ENCODE assay signal across 1 cellular context in the genomic region with DNA sequence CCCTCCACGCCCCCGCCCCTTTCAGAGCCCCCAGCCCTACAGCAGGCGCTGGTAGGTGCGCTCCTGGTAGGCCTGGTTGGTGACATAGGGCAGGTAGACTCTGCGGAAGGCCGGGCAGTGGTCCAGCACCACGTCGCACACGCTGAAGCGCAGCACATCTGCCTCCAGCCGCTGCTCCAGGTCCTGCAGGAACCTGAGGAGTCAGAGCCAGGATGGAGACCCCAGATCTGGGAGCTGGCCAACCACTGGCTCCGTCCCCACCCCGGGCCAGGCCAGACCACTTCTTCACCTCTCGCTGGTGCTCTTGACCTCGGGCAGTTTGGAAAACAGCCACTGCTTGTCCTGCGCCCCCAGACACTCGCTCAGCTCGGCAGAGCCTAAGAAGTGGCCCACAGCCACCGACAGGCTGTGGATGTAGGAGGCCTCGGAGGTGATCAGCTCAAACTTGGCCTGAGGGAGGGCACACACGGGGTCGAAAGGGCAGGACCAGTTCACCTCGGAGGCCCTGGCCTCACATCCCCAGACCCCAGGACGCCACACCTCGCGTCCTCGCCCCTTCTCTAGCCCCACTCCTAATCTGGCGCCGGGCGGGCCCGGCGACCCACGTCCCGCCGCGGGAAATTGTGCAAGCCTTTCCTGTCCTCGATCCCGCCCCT.
A peak's percentile ranks its signal among the peaks of the same experiment; 100 is the strongest.
TF ChIP-seq lines count a peak whose summit lies in the region.

No MANE protein-coding gene starts in this region.

TF ChIP-seq in K562, 482 proteins besides CTCF, POLR2A, EP300 and RAD21 (continued from another document and continues in another):
- TF ChIP-seq, protein P1, sequence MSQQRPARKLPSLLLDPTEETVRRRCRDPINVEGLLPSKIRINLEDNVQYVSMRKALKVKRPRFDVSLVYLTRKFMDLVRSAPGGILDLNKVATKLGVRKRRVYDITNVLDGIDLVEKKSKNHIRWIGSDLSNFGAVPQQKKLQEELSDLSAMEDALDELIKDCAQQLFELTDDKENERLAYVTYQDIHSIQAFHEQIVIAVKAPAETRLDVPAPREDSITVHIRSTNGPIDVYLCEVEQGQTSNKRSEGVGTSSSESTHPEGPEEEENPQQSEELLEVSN (IDR thresholded peaks at IDR 0.05; ENCODE audit: borderline replicate concordance in 1 of 2, extremely low read depth in 1 of 2, insufficient read depth in 1 of 2, insufficient read length in 1 of 2, low read depth in 1 of 2, low read length in 1 of 2, poor library complexity in 1 of 2, severe bottlenecking in 1 of 2): peak; percentile 53 to 62
- TF ChIP-seq CSDE1 (IDR thresholded peaks at IDR 0.05) (no peak), GATAD2A (IDR thresholded peaks at IDR 0.05) (no peak), LARP7 (IDR thresholded peaks at IDR 0.05) (no peak), CREB3 (tag; conservative IDR thresholded peaks at IDR 0.05; ENCODE audit: low read depth) (no peak), TBP (optimal IDR thresholded peaks at IDR 0.05; ENCODE audit: low read depth, low read length) (no peak), ZBTB1 (CRISPR knock-in tag; IDR thresholded peaks at IDR 0.05; ENCODE audit: borderline replicate concordance, low read depth) (no peak), CUX1 (CRISPR knock-in tag; IDR thresholded peaks at IDR 0.05) (no peak), TAF7 (tag; IDR thresholded peaks at IDR 0.05) (no peak), HSF4 (CRISPR knock-in tag; IDR thresholded peaks at IDR 0.05; ENCODE audit: borderline replicate concordance) (no peak), MYBL2 (IDR thresholded peaks at IDR 0.05; ENCODE audit: low read depth) (no peak), MYBL2 (CRISPR knock-in tag; IDR thresholded peaks at IDR 0.05; ENCODE audit: borderline replicate concordance) (no peak), ZSCAN29 (IDR thresholded peaks at IDR 0.05) (no peak), OTX1 (CRISPR knock-in tag; IDR thresholded peaks at IDR 0.05) (0 out of 2 replicates have a peak, but pooled peaks have one; percentile 47), GATAD2B (IDR thresholded peaks at IDR 0.05; ENCODE audit: borderline replicate concordance) (no peak), ARHGAP35 (IDR thresholded peaks at IDR 0.05; ENCODE audit: partially characterized antibody) (no peak), ARID1B (IDR thresholded peaks at IDR 0.05) (0 out of 2 replicates have a peak, but pooled peaks have one; percentile 4), PREB (CRISPR knock-in tag; IDR thresholded peaks at IDR 0.05) (no peak), ZC3H11A (IDR thresholded peaks at IDR 0.05; ENCODE audit: low read depth, low read length) (no peak), SMAD3 (CRISPR knock-in tag; conservative IDR thresholded peaks at IDR 0.05) (no peak), HIVEP1 (CRISPR knock-in tag; IDR thresholded peaks at IDR 0.05) (no peak), SAP30 (IDR thresholded peaks at IDR 0.05; ENCODE audit: borderline replicate concordance, insufficient read depth, low read depth, low read length, poor library complexity, severe bottlenecking) (peak; percentile 67), RBM17 (IDR thresholded peaks at IDR 0.05; ENCODE audit: borderline replicate concordance, low read depth, low read length) (no peak), SOX6 (IDR thresholded peaks at IDR 0.05) (no peak), E2F3 (CRISPR knock-in tag; IDR thresholded peaks at IDR 0.05) (0 out of 2 replicates have a peak, but pooled peaks have one; percentile 58), TAL1 (IDR thresholded peaks at IDR 0.05) (no peak), TFAM (CRISPR knock-in tag; conservative IDR thresholded peaks at IDR 0.05) (no peak), SUPT5H (IDR thresholded peaks at IDR 0.05) (no peak), TAF1 (IDR thresholded peaks at IDR 0.05; ENCODE audit: control insufficient read depth, extremely low read depth, insufficient read depth, low read length, severe bottlenecking) (no peak), ZNF668 (CRISPR knock-in tag; IDR thresholded peaks at IDR 0.05) (no peak), CBX3 (IDR thresholded peaks at IDR 0.05; ENCODE audit: borderline replicate concordance in 1 of 2, low read length in 2 of 2) (no peak; a peak in 1 of 3 replicates), ZBTB7A (IDR thresholded peaks at IDR 0.05; ENCODE audit: borderline replicate concordance, control insufficient read depth, low read depth, low read length) (peak; percentile 83; the same call in 1 of the 2 replicates), MCM3 (IDR thresholded peaks at IDR 0.05) (no peak), ILK (tag; IDR thresholded peaks at IDR 0.05; ENCODE audit: borderline replicate concordance, low read depth) (no peak), MAZ (CRISPR knock-in tag; conservative IDR thresholded peaks at IDR 0.05 in 1 of 2, IDR thresholded peaks at IDR 0.05 in 1 of 2) (peak; percentile 14 to 31; a peak in 3 of 4 replicates), IFI16 (CRISPR knock-in tag; IDR thresholded peaks at IDR 0.05) (no peak), SMAD4 (CRISPR knock-in tag; conservative IDR thresholded peaks at IDR 0.05) (peak; percentile 19; the same call in 1 of the 2 replicates), CEBPG (CRISPR knock-in tag; IDR thresholded peaks at IDR 0.05) (peak; percentile 80), CEBPG (tag; conservative IDR thresholded peaks at IDR 0.05 in 1 of 2, IDR thresholded peaks at IDR 0.05 in 1 of 2) (peak; percentile 75 to 94), TRIM24 (IDR thresholded peaks at IDR 0.05) (peak in 1 of 2 experiments; percentile 13; a peak in 1 of 4 replicates), ZNF280B (CRISPR knock-in tag; IDR thresholded peaks at IDR 0.05) (no peak), MCM7 (IDR thresholded peaks at IDR 0.05) (no peak)
- TF ChIP-seq, protein P2, sequence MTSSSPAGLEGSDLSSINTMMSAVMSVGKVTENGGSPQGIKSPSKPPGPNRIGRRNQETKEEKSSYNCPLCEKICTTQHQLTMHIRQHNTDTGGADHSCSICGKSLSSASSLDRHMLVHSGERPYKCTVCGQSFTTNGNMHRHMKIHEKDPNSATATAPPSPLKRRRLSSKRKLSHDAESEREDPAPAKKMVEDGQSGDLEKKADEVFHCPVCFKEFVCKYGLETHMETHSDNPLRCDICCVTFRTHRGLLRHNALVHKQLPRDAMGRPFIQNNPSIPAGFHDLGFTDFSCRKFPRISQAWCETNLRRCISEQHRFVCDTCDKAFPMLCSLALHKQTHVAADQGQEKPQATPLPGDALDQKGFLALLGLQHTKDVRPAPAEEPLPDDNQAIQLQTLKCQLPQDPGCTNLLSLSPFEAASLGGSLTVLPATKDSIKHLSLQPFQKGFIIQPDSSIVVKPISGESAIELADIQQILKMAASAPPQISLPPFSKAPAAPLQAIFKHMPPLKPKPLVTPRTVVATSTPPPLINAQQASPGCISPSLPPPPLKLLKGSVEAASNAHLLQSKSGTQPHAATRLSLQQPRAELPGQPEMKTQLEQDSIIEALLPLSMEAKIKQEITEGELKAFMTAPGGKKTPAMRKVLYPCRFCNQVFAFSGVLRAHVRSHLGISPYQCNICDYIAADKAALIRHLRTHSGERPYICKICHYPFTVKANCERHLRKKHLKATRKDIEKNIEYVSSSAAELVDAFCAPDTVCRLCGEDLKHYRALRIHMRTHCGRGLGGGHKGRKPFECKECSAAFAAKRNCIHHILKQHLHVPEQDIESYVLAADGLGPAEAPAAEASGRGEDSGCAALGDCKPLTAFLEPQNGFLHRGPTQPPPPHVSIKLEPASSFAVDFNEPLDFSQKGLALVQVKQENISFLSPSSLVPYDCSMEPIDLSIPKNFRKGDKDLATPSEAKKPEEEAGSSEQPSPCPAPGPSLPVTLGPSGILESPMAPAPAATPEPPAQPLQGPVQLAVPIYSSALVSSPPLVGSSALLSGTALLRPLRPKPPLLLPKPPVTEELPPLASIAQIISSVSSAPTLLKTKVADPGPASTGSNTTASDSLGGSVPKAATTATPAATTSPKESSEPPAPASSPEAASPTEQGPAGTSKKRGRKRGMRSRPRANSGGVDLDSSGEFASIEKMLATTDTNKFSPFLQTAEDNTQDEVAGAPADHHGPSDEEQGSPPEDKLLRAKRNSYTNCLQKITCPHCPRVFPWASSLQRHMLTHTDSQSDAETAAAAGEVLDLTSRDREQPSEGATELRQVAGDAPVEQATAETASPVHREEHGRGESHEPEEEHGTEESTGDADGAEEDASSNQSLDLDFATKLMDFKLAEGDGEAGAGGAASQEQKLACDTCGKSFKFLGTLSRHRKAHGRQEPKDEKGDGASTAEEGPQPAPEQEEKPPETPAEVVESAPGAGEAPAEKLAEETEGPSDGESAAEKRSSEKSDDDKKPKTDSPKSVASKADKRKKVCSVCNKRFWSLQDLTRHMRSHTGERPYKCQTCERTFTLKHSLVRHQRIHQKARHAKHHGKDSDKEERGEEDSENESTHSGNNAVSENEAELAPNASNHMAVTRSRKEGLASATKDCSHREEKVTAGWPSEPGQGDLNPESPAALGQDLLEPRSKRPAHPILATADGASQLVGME (CRISPR knock-in tag; IDR thresholded peaks at IDR 0.05): peak; percentile 67; the same call in 1 of the 2 replicates
- TF ChIP-seq, protein P3, sequence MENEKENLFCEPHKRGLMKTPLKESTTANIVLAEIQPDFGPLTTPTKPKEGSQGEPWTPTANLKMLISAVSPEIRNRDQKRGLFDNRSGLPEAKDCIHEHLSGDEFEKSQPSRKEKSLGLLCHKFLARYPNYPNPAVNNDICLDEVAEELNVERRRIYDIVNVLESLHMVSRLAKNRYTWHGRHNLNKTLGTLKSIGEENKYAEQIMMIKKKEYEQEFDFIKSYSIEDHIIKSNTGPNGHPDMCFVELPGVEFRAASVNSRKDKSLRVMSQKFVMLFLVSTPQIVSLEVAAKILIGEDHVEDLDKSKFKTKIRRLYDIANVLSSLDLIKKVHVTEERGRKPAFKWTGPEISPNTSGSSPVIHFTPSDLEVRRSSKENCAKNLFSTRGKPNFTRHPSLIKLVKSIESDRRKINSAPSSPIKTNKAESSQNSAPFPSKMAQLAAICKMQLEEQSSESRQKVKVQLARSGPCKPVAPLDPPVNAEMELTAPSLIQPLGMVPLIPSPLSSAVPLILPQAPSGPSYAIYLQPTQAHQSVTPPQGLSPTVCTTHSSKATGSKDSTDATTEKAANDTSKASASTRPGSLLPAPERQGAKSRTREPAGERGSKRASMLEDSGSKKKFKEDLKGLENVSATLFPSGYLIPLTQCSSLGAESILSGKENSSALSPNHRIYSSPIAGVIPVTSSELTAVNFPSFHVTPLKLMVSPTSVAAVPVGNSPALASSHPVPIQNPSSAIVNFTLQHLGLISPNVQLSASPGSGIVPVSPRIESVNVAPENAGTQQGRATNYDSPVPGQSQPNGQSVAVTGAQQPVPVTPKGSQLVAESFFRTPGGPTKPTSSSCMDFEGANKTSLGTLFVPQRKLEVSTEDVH (IDR thresholded peaks at IDR 0.05; ENCODE audit: low read depth, partially characterized antibody): peak; percentile 27
